9 cellular contexts compared by ENCODE assay signal in genomic region chr1:177256153-177256814, GRCh38.
DNase-seq lines count a peak whose midpoint lies in the region; ATAC-seq, FAIRE-seq and TF ChIP-seq lines count a peak whose summit lies in the region.
"Had no signal": no experiment of that assay in that cellular context is flagged by ENCODE, and none has a peak within 500 bp of the region (broad histone marks: within the 10 kb centered on the region; RNA-seq: fewer than 3 reads in every experiment).

No MANE protein-coding gene starts in this region.

- H3K4me3 Mint-ChIP-seq in activated CD4-positive, alpha-beta T cell treated with anti-CD3 and anti-CD28 coated beads, Interleukin-2, amount 10 ng/mL, durations not matched to agents 24 days and 14 days = no peak overlapping the region

- WGBS in pancreas, 2 donors = 38% methylated on average over 16 of the region's 16 CpGs

- H3K36me3 Mint-ChIP-seq in activated CD4-positive, alpha-beta T cell treated with anti-CD3 and anti-CD28 coated beads, Interleukin-2, amount 10 ng/mL, durations not matched to agents 24 days and 14 days (ENCODE audit: low read depth) = no peaks in the 10 kb centered on the region

- no peaks in the 10 kb centered on the region for H3K9me3 ChIP-seq in pancreas
- H3K9me3 ChIP-seq: breast epithelium had no signal

- H3K4me1 ChIP-seq in pancreas = peaks cover 0 to 3% (median 0%) of the 10 kb centered on the region in 3 donors
- H3K4me1 ChIP-seq: breast epithelium had no signal

- H3K27me3 Mint-ChIP-seq in activated CD4-positive, alpha-beta T cell treated with anti-CD3 and anti-CD28 coated beads, Interleukin-2, amount 10 ng/mL, durations not matched to agents 24 days and 14 days = no peaks in the 10 kb centered on the region

- intact Hi-C loops in activated CD4-positive, alpha-beta T cell treated with anti-CD3 and anti-CD28 coated beads, Interleukin-2, amount 10 ng/mL, durations not matched to agents 24 days and 14 days (cut with micrococcal nuclease) = no loop called here
- intact Hi-C loops in pancreas (cut with DNase I) = no loop called here

- DNase-seq in activated CD4-positive, alpha-beta T cell treated with anti-CD3 and anti-CD28 coated beads, Interleukin-2, amount 10 ng/mL, durations not matched to agents 24 days and 14 days = peak; percentile 56
- DNase-seq in activated CD4-positive, alpha-beta T cell treated with anti-CD3 and anti-CD28 coated beads, Interleukin-2, amount 50 U/mL, for 4 hours = no peak
- peak; percentile 49 for DNase-seq in HS-5 (ENCODE audit: low read depth)
- DNase-seq in SHP77 treated with DMSO at 0.1 percent for 48 hours (lab: John Stamatoyannopoulos, UW) = peak; percentile 43
- peak; percentile 89 for DNase-seq in fibroblast of villous mesenchyme (ENCODE audit: low read depth)
- peak; percentile 51 to 87 (median 67) for DNase-seq in pancreas
- DNase-seq in NCI-H1436 (lab: John Stamatoyannopoulos, UW) = no peak
- no peak for DNase-seq in stimulated activated CD4-positive, alpha-beta T cell treated with anti-CD3 and anti-CD28 coated beads, Interleukin-12 subunit alpha, Interleukin-12 subunit beta, amount 100 ng/mL, for 4 hours

- ATAC-seq in pancreas = peak; percentile 85 to 97 (median 95)

- TF ChIP-seq CTCF in fibroblast of villous mesenchyme (IDR thresholded peaks at IDR 0.05; ENCODE audit: insufficient read depth, low read depth, low read length) (peak; percentile 63), pancreas (IDR thresholded peaks at IDR 0.05) (peak; percentile 43 to 60 (median 54))

- H3K4me3 ChIP-seq in fibroblast of villous mesenchyme (ENCODE audit: low read depth, low read length) (no peak overlapping the region), pancreas (no peak overlapping the region)
- H3K4me3 ChIP-seq: breast epithelium had no signal

- no peaks in the 10 kb centered on the region for H3K4me1 Mint-ChIP-seq in activated CD4-positive, alpha-beta T cell treated with anti-CD3 and anti-CD28 coated beads, Interleukin-2, amount 10 ng/mL, durations not matched to agents 24 days and 14 days

- H3K36me3 ChIP-seq in pancreas = no peaks in the 10 kb centered on the region
- H3K36me3 ChIP-seq: breast epithelium had no signal

- no peak overlapping the region for H3K27ac ChIP-seq in pancreas
- H3K27ac ChIP-seq: breast epithelium had no signal

- no peak overlapping the region for H3K27ac Mint-ChIP-seq in activated CD4-positive, alpha-beta T cell treated with anti-CD3 and anti-CD28 coated beads, Interleukin-2, amount 10 ng/mL, durations not matched to agents 24 days and 14 days

- FAIRE-seq in pancreas (lab: Jason Lieb, UNC) = no peak

- no peaks in the 10 kb centered on the region for H3K27me3 ChIP-seq in pancreas
- H3K27me3 ChIP-seq: breast epithelium had no signal

- no peaks in the 10 kb centered on the region for H3K9me3 Mint-ChIP-seq in activated CD4-positive, alpha-beta T cell treated with anti-CD3 and anti-CD28 coated beads, Interleukin-2, amount 10 ng/mL, durations not matched to agents 24 days and 14 days

Comparison
In these comparisons a context has a peak if more than half of its experiments do, and no peak if none do; other contexts are left out.
1. DNase-seq: peak in activated CD4-positive, alpha-beta T cell treated with anti-CD3 and anti-CD28 coated beads, Interleukin-2, amount 10 ng/mL, durations not matched to agents 24 days and 14 days (single experiment), HS-5 (single experiment), SHP77 treated with DMSO at 0.1 percent for 48 hours (single experiment), fibroblast of villous mesenchyme (single experiment) and pancreas (6 of 6); none in activated CD4-positive, alpha-beta T cell treated with anti-CD3 and anti-CD28 coated beads, Interleukin-2, amount 50 U/mL, for 4 hours (0 of 2), NCI-H1436 (single experiment) and stimulated activated CD4-positive, alpha-beta T cell treated with anti-CD3 and anti-CD28 coated beads, Interleukin-12 subunit alpha, Interleukin-12 subunit beta, amount 100 ng/mL, for 4 hours (single experiment).